1 cellular context compared by ENCODE assay signal in the genomic region with DNA sequence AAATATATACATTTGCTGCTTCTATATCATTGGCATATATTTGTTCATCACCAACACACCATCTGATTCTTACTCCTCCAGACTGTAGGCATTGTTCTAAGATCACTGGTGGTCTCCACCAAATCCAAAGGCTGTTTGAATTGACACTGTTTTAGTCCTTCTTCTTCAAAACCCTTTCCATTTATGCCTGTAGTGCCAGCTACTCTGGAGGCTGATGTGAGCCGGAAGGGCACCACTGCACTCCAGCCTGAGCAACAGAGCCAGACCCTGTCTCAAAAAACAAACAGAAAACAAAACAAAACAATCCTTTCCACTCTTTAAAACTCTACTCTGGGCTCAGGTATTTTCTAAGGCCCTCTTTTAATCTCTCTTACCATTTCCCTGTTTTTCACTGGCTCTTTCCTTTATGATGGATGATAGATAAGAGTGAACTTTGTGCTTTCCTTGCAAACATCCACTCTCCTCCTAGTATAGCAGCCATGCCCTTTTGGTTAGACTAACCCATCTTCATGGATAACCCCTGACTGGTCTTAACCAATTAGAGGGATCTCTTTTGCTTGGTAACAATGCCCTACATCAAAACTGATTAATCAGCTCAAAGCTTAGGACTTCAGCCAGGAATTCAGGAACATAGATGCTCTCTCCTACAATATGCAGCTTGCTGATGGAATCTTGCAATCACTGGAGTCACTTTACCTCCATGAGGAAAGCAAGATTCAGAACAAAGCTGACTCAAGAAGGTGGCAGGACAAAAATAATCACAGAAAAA.
TF ChIP-seq lines count a peak whose summit lies in the region.

No MANE protein-coding gene starts in this region.

TF ChIP-seq in HEK293T, 16 proteins besides CTCF, POLR2A, EP300 and RAD21 (continued from another document):
- TF ChIP-seq FOXM1 (IDR thresholded peaks at IDR 0.05; ENCODE audit: borderline replicate concordance), result no peak
- no peak for TF ChIP-seq ZNF384 (IDR thresholded peaks at IDR 0.05)
- no peak for TF ChIP-seq NFRKB (IDR thresholded peaks at IDR 0.05)
- TF ChIP-seq L3MBTL2 (conservative IDR thresholded peaks at IDR 0.05), result no peak
- TF ChIP-seq BHLHE40 (IDR thresholded peaks at IDR 0.05; ENCODE audit: borderline replicate concordance), result no peak
- no peak for TF ChIP-seq LEF1 (IDR thresholded peaks at IDR 0.05; ENCODE audit: borderline replicate concordance)
- no peak for TF ChIP-seq ELF4 (IDR thresholded peaks at IDR 0.05)
- no peak for TF ChIP-seq FOXK2 (IDR thresholded peaks at IDR 0.05)
- TF ChIP-seq SP1 (IDR thresholded peaks at IDR 0.05), result no peak
- no peak for TF ChIP-seq FOXA1 (IDR thresholded peaks at IDR 0.05)
